In genomic region chr3:181791380-181791779, GRCh38 we compare ENCODE assay signal across 29 cellular contexts.
"Had no signal": no experiment of that assay in that cellular context is flagged by ENCODE, and none has a peak within 500 bp of the region (broad histone marks: within the 10 kb centered on the region; RNA-seq: fewer than 3 reads in every experiment).

No MANE protein-coding gene starts in this region.

- H3K27me3 ChIP-seq: adrenal gland, ascending aorta, esophagus squamous epithelium, gastrocnemius medialis, right atrium auricular region, transverse colon had no signal

- H3K4me3 Mint-ChIP-seq: activated naive CD4-positive, alpha-beta T cell treated with anti-CD3 and anti-CD28 coated beads for 36 hours; activated naive CD8-positive, alpha-beta T cell treated with anti-CD3 and anti-CD28 coated beads for 36 hours; central memory CD8-positive, alpha-beta T cell; mesothelial cell of epicardium; naive B cell; T-helper 1 cell treated with Interleukin-12 subunit alpha and Interleukin-12 subunit beta and Interleukin-4 antibody, amounts not matched to agents 30 μg/mL and 1 μg/mL, for 36 hours had no signal

- H3K4me1 ChIP-seq: adrenal gland, ascending aorta, gastrocnemius medialis, parathyroid adenoma, right atrium auricular region, transverse colon had no signal

- H3K27ac Mint-ChIP-seq: activated naive CD4-positive, alpha-beta T cell treated with anti-CD3 and anti-CD28 coated beads for 36 hours; activated naive CD8-positive, alpha-beta T cell treated with anti-CD3 and anti-CD28 coated beads for 36 hours; mesothelial cell of epicardium; naive B cell; T-helper 1 cell treated with Interleukin-12 subunit alpha and Interleukin-12 subunit beta and Interleukin-4 antibody, amounts not matched to agents 30 μg/mL and 1 μg/mL, for 36 hours had no signal

- ATAC-seq: activated CD4-positive, CD25-positive, alpha-beta regulatory T cell treated with anti-CD3 and anti-CD28 coated beads, Interleukin-2, amount 50 U/mL, for 24 hours; gastrocnemius medialis; left colon had no signal

- H3K9me3 Mint-ChIP-seq: activated naive CD4-positive, alpha-beta T cell treated with anti-CD3 and anti-CD28 coated beads for 36 hours; activated naive CD8-positive, alpha-beta T cell treated with anti-CD3 and anti-CD28 coated beads for 36 hours; mesothelial cell of epicardium; T-helper 1 cell treated with Interleukin-12 subunit alpha and Interleukin-12 subunit beta and Interleukin-4 antibody, amounts not matched to agents 30 μg/mL and 1 μg/mL, for 36 hours had no signal

- DNase-seq: activated CD4-positive, alpha-beta T cell treated with anti-CD3 and anti-CD28 coated beads for 48 hours; activated CD4-positive, alpha-beta T cell treated with anti-CD3 and anti-CD28 coated beads, Interleukin-2, amount 50 U/mL, for 48 hours; activated CD8-positive, alpha-beta memory T cell treated with anti-CD3 and anti-CD28 coated beads for 24 hours; activated effector memory CD4-positive, alpha-beta T cell treated with anti-CD3 and anti-CD28 coated beads, Interleukin-2, amount 50 U/mL, for 16 hours; activated naive CD4-positive, alpha-beta T cell treated with anti-CD3 and anti-CD28 coated beads for 36 hours; activated naive CD8-positive, alpha-beta T cell treated with anti-CD3 and anti-CD28 coated beads for 36 hours; adrenal gland; dermis blood vessel endothelial cell; effector CD8-positive, alpha-beta T cell; esophagus squamous epithelium; gastrocnemius medialis; glutamatergic neuron; kidney; left colon; mammary epithelial cell; naive B cell; occipital lobe; stimulated activated naive CD4-positive, alpha-beta T cell; T1000; transverse colon; WERI-Rb-1 had no signal

- H3K36me3 Mint-ChIP-seq: activated naive CD8-positive, alpha-beta T cell treated with anti-CD3 and anti-CD28 coated beads for 36 hours; mesothelial cell of epicardium; naive B cell had no signal

- H3K27ac ChIP-seq: adrenal gland, ascending aorta, epithelial cell of prostate, esophagus squamous epithelium, gastrocnemius medialis, parathyroid adenoma, right atrium auricular region, transverse colon, WERI-Rb-1 had no signal

- H2AFZ ChIP-seq: parathyroid adenoma had no signal

- H3K79me2 ChIP-seq: parathyroid adenoma had no signal

- H3K4me3 ChIP-seq: adrenal gland, ascending aorta, esophagus squamous epithelium, gastrocnemius medialis, right atrium auricular region, transverse colon had no signal

- H3K9me3 ChIP-seq: adrenal gland, ascending aorta, esophagus squamous epithelium, gastrocnemius medialis, right atrium auricular region, transverse colon had no signal

- H3K27me3 Mint-ChIP-seq: activated naive CD8-positive, alpha-beta T cell treated with anti-CD3 and anti-CD28 coated beads for 36 hours; central memory CD8-positive, alpha-beta T cell; naive B cell had no signal

- H3K36me3 ChIP-seq: adrenal gland, ascending aorta, esophagus squamous epithelium, gastrocnemius medialis, right atrium auricular region, transverse colon, WERI-Rb-1 had no signal

- H3K4me1 Mint-ChIP-seq: activated naive CD8-positive, alpha-beta T cell treated with anti-CD3 and anti-CD28 coated beads for 36 hours; central memory CD8-positive, alpha-beta T cell; mesothelial cell of epicardium; naive B cell had no signal
